19 cellular contexts compared by ENCODE assay signal in the genomic region with DNA sequence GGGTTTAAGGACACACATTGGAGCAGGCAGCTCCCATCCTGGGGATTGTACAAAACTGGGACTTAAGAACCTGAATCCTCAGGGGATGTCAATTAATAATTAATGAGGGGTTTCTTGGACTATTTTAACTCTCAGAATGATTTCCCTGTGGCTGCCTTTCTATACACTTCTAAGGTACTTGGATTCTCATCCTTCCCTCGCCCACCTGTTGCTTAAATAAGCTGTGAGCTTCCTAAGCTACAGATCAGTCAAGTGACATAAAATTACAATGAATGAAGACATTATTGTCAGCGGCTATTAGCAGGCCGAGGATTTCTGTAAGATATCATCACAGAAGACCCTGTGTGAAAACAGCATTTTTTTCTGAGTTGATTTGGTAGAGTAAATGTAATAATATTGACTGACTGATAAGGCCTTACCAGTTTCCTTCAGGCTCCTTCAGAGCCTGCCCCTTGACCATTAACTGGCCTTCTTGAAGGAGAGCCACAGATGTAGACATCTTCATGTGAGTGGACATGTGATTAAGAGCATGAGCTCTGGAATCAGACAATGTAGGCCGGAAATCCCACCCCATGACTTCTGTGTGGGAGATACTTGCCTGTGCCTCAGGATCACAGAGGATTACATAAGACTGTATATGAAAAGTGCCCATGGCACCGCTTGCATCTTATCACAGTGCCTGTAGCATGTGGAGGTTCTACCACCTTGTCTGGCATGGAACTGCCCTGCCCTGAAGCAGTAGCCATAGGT.
"Had no signal": no experiment of that assay in that cellular context is flagged by ENCODE, and none has a peak within 500 bp of the region (broad histone marks: within the 10 kb centered on the region; RNA-seq: fewer than 3 reads in every experiment).

No MANE protein-coding gene starts in this region.

- H3K4me3 Mint-ChIP-seq: activated naive CD4-positive, alpha-beta T cell treated with anti-CD3 and anti-CD28 coated beads for 36 hours; activated T-cell treated with anti-CD3 and anti-CD28 coated beads, Interleukin-2, amount 50 U/mL, for 4 hours; brain; central memory CD8-positive, alpha-beta T cell; endodermal cell had no signal

- ATAC-seq: activated T-cell treated with anti-CD3 and anti-CD28 coated beads, Interleukin-2, amount 50 U/mL, for 4 hours; left lobe of liver; lower lobe of right lung; mucosa of descending colon had no signal

- H3K27ac ChIP-seq: lower lobe of right lung, spleen, tibial artery had no signal

- DNase-seq: activated CD8-positive, alpha-beta memory T cell treated with anti-CD3 and anti-CD28 coated beads for 24 hours; activated CD8-positive, alpha-beta memory T cell treated with anti-CD3 and anti-CD28 coated beads, Interleukin-2, amount 50 U/mL, for 48 hours; activated naive CD4-positive, alpha-beta T cell treated with anti-CD3 and anti-CD28 coated beads for 36 hours; activated T-cell treated with anti-CD3 and anti-CD28 coated beads, Interleukin-2, amount 50 U/mL, for 4 hours; endodermal cell; kidney; lower lobe of right lung; mesendoderm; mucosa of descending colon; occipital lobe; retina; spleen; stimulated activated CD4-positive, alpha-beta T cell treated with anti-CD3 and anti-CD28 coated beads, Interleukin-4, amount 100 ng/mL, for 1 hour; stimulated activated naive CD4-positive, alpha-beta T cell treated with Interleukin-2 at 50 U/mL for 16 hours; T-helper 9 cell; tibial artery had no signal

- H3K27me3 Mint-ChIP-seq: central memory CD8-positive, alpha-beta T cell had no signal

- H3K9me3 ChIP-seq: lower lobe of right lung, mucosa of descending colon, tibial artery had no signal

- H3K4me3 ChIP-seq: lower lobe of right lung, mucosa of descending colon, spleen, tibial artery had no signal

- H3K27ac Mint-ChIP-seq: activated naive CD4-positive, alpha-beta T cell treated with anti-CD3 and anti-CD28 coated beads for 36 hours; endodermal cell had no signal

- H3K9me3 Mint-ChIP-seq: activated naive CD4-positive, alpha-beta T cell treated with anti-CD3 and anti-CD28 coated beads for 36 hours; activated T-cell treated with anti-CD3 and anti-CD28 coated beads, Interleukin-2, amount 50 U/mL, for 4 hours; central memory CD8-positive, alpha-beta T cell; endodermal cell had no signal

- H3K27me3 ChIP-seq: spleen, tibial artery had no signal

- H3K4me1 Mint-ChIP-seq: endodermal cell had no signal
